Comparison of ENCODE assay signal across 8 cellular contexts in genomic region chr19:13986348-13986904, GRCh38. TPM values are rescaled to one million over a fixed set of nuclear protein-coding genes. Genes with fewer than 3 reads are reported as not detected.
DNase-seq lines count a peak whose midpoint lies in the region; ATAC-seq and TF ChIP-seq lines count a peak whose summit lies in the region.

No MANE protein-coding gene starts in this region.

- H3K4me3 Mint-ChIP-seq in natural killer cell = peak overlapping the region; percentile 79

- intact Hi-C loops in natural killer cell (cut with micrococcal nuclease) = loop anchor here (1.0 to 5.0 kb wide), 5 partner anchors 20 to 106 kb away; partner anchors contain the start of genes DCAF15, IL27RA and RFX1

- peak; percentile 75 for DNase-seq in ACHN
- DNase-seq in NOMO-1 treated with dmso at 0.1 percent for 144 hours (lab: John Stamatoyannopoulos, UW; ENCODE audit: unreplicated experiment) = peak; percentile 97
- peak; percentile 98 for DNase-seq in activated T-cell treated with anti-CD3 and anti-CD28 coated beads for 24 hours (ENCODE audit: low read depth)
- peak; percentile 57 for DNase-seq in fibroblast of mammary gland (ENCODE audit: low read depth)
- peak; percentile 96 for DNase-seq in natural killer cell
- peak; percentile 99 for DNase-seq in stimulated activated naive CD8-positive, alpha-beta T cell treated with anti-CD3 and anti-CD28 coated beads, Interleukin-15, Interleukin-2, amounts not matched to agents 100 U/mL and 50 U/mL, for 24 hours

- H3K4me1 Mint-ChIP-seq in natural killer cell = peaks cover 29 to 49% of the 10 kb centered on the region in 2 donors

- no peaks in the 10 kb centered on the region for H3K9me3 Mint-ChIP-seq in natural killer cell

- H3K27me3 Mint-ChIP-seq in natural killer cell (ENCODE audit: low read depth in 2 of 2) = no peaks in the 10 kb centered on the region

- no peak for TF ChIP-seq CTCF in fibroblast of mammary gland (conservative IDR thresholded peaks at IDR 0.05; ENCODE audit: control insufficient read depth, insufficient read depth, low read depth, low read length)
- TF ChIP-seq CTCF in natural killer cell (IDR thresholded peaks at IDR 0.05) = no peak

- peak overlapping the region; percentile 97 to 98 for H3K27ac Mint-ChIP-seq in natural killer cell

- in situ Hi-C loops in ACHN (cut with HindIII; ENCODE audit: low pct_ligation_motif_present, low pct_unique_long_range_greater_than_20kb, low sequenced_read_pairs) (no loop called here), GM18951 (cut with MboI; ENCODE audit: low sequenced_read_pairs, unreplicated experiment) (no loop called here)

- no peaks in the 10 kb centered on the region for H3K36me3 Mint-ChIP-seq in natural killer cell

- no peak overlapping the region for H3K4me3 ChIP-seq in fibroblast of mammary gland (ENCODE audit: control insufficient read depth, low read depth, low read length)

- ATAC-seq in HG03139 (IDR thresholded peaks at IDR 0.05; ENCODE audit: unreplicated experiment) (peak; percentile 79), natural killer cell (peak; percentile 86 to 95 (median 87))
- peak; percentile 95 for ATAC-seq in stimulated activated naive CD8-positive, alpha-beta T cell treated with anti-CD3 and anti-CD28 coated beads, Interleukin-15, Interleukin-2, amounts not matched to agents 100 U/mL and 50 U/mL, for 24 hours

- peak; percentile 71 for TF ChIP-seq POLR2A in GM18951 (IDR thresholded peaks at IDR 0.05; ENCODE audit: extremely low read depth, insufficient read depth, insufficient read length)

RNA-seq across cellular contexts. Expression of gene RFX1, which starts 19.7 kb away (rescaled TPM):
- total RNA-seq in natural killer cell = 10 to 100 TPM; 26.0 to 31.8 (median 30.5) TPM

RNA-seq across cellular contexts. Expression of gene DCAF15, which starts 34.1 kb away (rescaled TPM):
- 100 to 1,000 TPM; 121 to 149 (median 124) TPM for total RNA-seq in natural killer cell

RNA-seq across cellular contexts. Expression of gene RLN3, which starts 41.5 kb away (rescaled TPM):
- not detected for total RNA-seq in natural killer cell

RNA-seq across cellular contexts. Expression of gene IL27RA, which starts 45.1 kb away (rescaled TPM):
- total RNA-seq in natural killer cell = 10 to 100 TPM; 38.4 to 61.1 (median 58.0) TPM

RNA-seq across cellular contexts. Expression of gene PODNL1, which starts 48.2 kb away (rescaled TPM):
- total RNA-seq in natural killer cell = under 1 TPM in 1 of 3 donors, not detected in 2; 0.61 TPM
